Comparison of ENCODE assay signal across 26 cellular contexts in the genomic region with DNA sequence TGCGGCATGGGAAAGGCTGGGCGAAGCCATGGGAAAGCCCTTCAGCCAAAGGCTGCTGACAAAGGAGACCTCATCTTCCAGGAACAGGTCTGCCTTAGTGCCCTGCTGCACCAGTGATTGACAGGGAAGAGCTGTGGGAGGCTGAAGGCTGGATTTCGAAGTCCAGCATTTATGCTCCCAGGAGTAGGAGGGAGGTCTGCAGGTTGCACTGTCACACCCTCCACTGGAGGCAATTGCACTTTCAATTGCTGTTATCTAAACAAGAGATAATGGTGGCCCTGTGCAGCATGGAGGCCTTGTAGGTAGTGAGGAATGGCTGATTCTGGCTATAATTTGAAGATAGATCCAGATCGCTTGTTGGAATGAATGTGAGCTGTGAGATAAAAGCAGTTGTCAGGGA. TPM values are rescaled to one million over a fixed set of nuclear protein-coding genes. Genes with fewer than 3 reads are reported as not detected.
DNase-seq lines count a peak whose midpoint lies in the region; ATAC-seq and TF ChIP-seq lines count a peak whose summit lies in the region.
"Had no signal": no experiment of that assay in that cellular context is flagged by ENCODE, and none has a peak within 500 bp of the region (broad histone marks: within the 10 kb centered on the region; RNA-seq: fewer than 3 reads in every experiment).

No MANE protein-coding gene starts in this region.

- CTCF ChIA-PET in SK-N-SH (lab: Yijun Ruan, JAX), result interaction anchor here (1.1 to 2.2 kb wide), 4 partner anchors 9 to 224 kb away, joined by 3 to 9 read pairs (median 4); no protein-coding TSS in a partner anchor

- peaks cover 0 to 3% of the 10 kb centered on the region in 2 experiments; a peak in 2 of 4 replicates for H3K4me1 ChIP-seq in SK-N-SH (ENCODE audit: control insufficient read depth in 1 of 2, insufficient read depth in 2 of 2, low read depth in 1 of 2, low read length in 1 of 2)
- H3K4me1 ChIP-seq in mucosa of descending colon (ENCODE audit: low read depth), result no peaks in the 10 kb centered on the region
- H3K4me1 ChIP-seq in colonic mucosa, result no peaks in the 10 kb centered on the region

- H2AFZ ChIP-seq in SK-N-SH (ENCODE audit: low read depth), result no peak overlapping the region

- no peaks in the 10 kb centered on the region for H3K4me1 Mint-ChIP-seq in type B pancreatic cell (ENCODE audit: unreplicated experiment)

- peak overlapping the region; percentile 17 for H3K27ac Mint-ChIP-seq in type B pancreatic cell
- H3K27ac Mint-ChIP-seq: CD8-positive, alpha-beta memory T cell had no signal

- H3K79me2 ChIP-seq in SK-N-SH (ENCODE audit: insufficient read depth), result no peaks in the 10 kb centered on the region

- H3K9me3 ChIP-seq in SK-N-SH (no peaks in the 10 kb centered on the region), mucosa of descending colon (no peaks in the 10 kb centered on the region), colonic mucosa (no peaks in the 10 kb centered on the region)

- no peaks in the 10 kb centered on the region for H4K20me1 ChIP-seq in SK-N-SH (ENCODE audit: insufficient read depth)

- H3K27me3 ChIP-seq in SK-N-SH (ENCODE audit: insufficient read depth), result no peaks in the 10 kb centered on the region
- H3K27me3 ChIP-seq in colonic mucosa, result no peaks in the 10 kb centered on the region

- H3K9ac ChIP-seq in SK-N-SH, result no peak overlapping the region
- no peak overlapping the region for H3K9ac ChIP-seq in colonic mucosa (ENCODE audit: low read depth in 2 of 2, low read length in 2 of 2)

- peaks cover 41% of the 10 kb centered on the region for H3K36me3 Mint-ChIP-seq in type B pancreatic cell

- no peak for TF ChIP-seq POLR2A in erythroblast (IDR thresholded peaks at IDR 0.05; ENCODE audit: low read length)

- peaks cover 4% of the 10 kb centered on the region for H3K9me3 Mint-ChIP-seq in type B pancreatic cell
- H3K9me3 Mint-ChIP-seq: CD8-positive, alpha-beta memory T cell had no signal

- DNase-seq in SK-N-SH (no peak), erythroblast (lab: John Stamatoyannopoulos, UW) (peak; percentile 3 to 5), mucosa of descending colon (peak in 2 of 3 donors; percentile 17 to 34), type B pancreatic cell (ENCODE audit: extremely low spot score, unreplicated experiment) (no peak), colonic mucosa (no peak)
- DNase-seq: 8988T; AML-193; CD8-positive, alpha-beta memory T cell; GDM1; GOT3; HCEC 1CT; KBM-7; NCI-H1092; NCI-H1436; NCI-H1930; NCI-H2171; NCI-H446; NCI-H526; PC-3; SHP77 treated with DMSO at 0.1 percent for 48 hours had no signal

- H3K9me2 ChIP-seq in SK-N-SH, result no peaks in the 10 kb centered on the region

- ATAC-seq in SK-N-SH treated with all-trans-retinoic acid at 6 μM for 48 hours (no peak), mucosa of descending colon (peak; percentile 54), GM21447 (IDR thresholded peaks at IDR 0.05; ENCODE audit: unreplicated experiment) (no peak), HG03378 (IDR thresholded peaks at IDR 0.05; ENCODE audit: unreplicated experiment) (no peak)
- ATAC-seq: PC-3 had no signal

- TF ChIP-seq CTCF in SK-N-SH (IDR thresholded peaks at IDR 0.05) (no peak), mucosa of descending colon (IDR thresholded peaks at IDR 0.05) (no peak), type B pancreatic cell (conservative IDR thresholded peaks at IDR 0.05) (no peak), colonic mucosa (IDR thresholded peaks at IDR 0.05) (no peak)

- H3K36me3 ChIP-seq in SK-N-SH (replicated peaks in 1 of 2; ENCODE audit: control insufficient read depth in 1 of 2, insufficient read depth in 2 of 2, low read length in 1 of 2) (peaks cover 16 to 80% of the 10 kb centered on the region in 2 experiments), mucosa of descending colon (ENCODE audit: low read depth) (no peaks in the 10 kb centered on the region), colonic mucosa (peaks cover 9% of the 10 kb centered on the region)

- 91% methylated on average over 4 of the region's 4 CpGs for WGBS in SK-N-SH (ENCODE audit: low lambda C conversion rate)

- H3K27ac ChIP-seq in SK-N-SH (ENCODE audit: low read depth in 2 of 2, low read length in 1 of 2) (no peak overlapping the region), colonic mucosa (no peak overlapping the region)
- H3K27ac ChIP-seq: C4-2B, RWPE1, SK-N-MC had no signal

- peak in 1 of 2 experiments; percentile 43; a peak in 1 of 4 replicates for TF ChIP-seq EP300 in SK-N-SH (IDR thresholded peaks at IDR 0.05; ENCODE audit: borderline replicate concordance in 1 of 2, low read depth in 1 of 2, low read length in 1 of 2)

- H3K4me3 ChIP-seq in SK-N-SH (ENCODE audit: low read depth in 2 of 2, low read length in 1 of 2) (no peak overlapping the region), mucosa of descending colon (no peak overlapping the region), colonic mucosa (no peak overlapping the region)
- H3K4me3 ChIP-seq: SK-N-MC had no signal

- POLR2A ChIA-PET in SK-N-SH (lab: Yijun Ruan, JAX), result no interaction called here

- H3K4me2 ChIP-seq in SK-N-SH, result no peak overlapping the region

- no peak overlapping the region for H3K4me3 Mint-ChIP-seq in type B pancreatic cell
- H3K4me3 Mint-ChIP-seq: CD8-positive, alpha-beta memory T cell had no signal

- no peaks in the 10 kb centered on the region for H3F3A ChIP-seq in SK-N-SH (replicated peaks; ENCODE audit: insufficient read depth)

- intact Hi-C loops in mucosa of descending colon (cut with DNase I, micrococcal nuclease), result no loop called here
- intact Hi-C loops in colonic mucosa (cut with DNase I), result no loop called here

- no peak for TF ChIP-seq RAD21 in SK-N-SH (IDR thresholded peaks at IDR 0.05; ENCODE audit: low read length)

- H3K27me3 Mint-ChIP-seq in type B pancreatic cell, result no peaks in the 10 kb centered on the region
- H3K27me3 Mint-ChIP-seq: CD8-positive, alpha-beta memory T cell had no signal

TF ChIP-seq in SK-N-SH, 30 proteins besides CTCF, POLR2A, EP300 and RAD21 (continues in another document):
- TF ChIP-seq MEF2A (IDR thresholded peaks at IDR 0.05; ENCODE audit: borderline replicate concordance, low read depth) (no peak), SIN3A (IDR thresholded peaks at IDR 0.05; ENCODE audit: borderline replicate concordance, low read depth, low read length) (no peak), FOXJ3 (CRISPR knock-in tag; IDR thresholded peaks at IDR 0.05) (no peak), MAX (IDR thresholded peaks at IDR 0.05; ENCODE audit: low read depth) (no peak), FOXM1 (IDR thresholded peaks at IDR 0.05; ENCODE audit: low read depth) (no peak), NRF1 (IDR thresholded peaks at IDR 0.05; ENCODE audit: low read depth, low read length) (no peak), JUND (IDR thresholded peaks at IDR 0.05) (no peak), EZH2phosphoT487 (IDR thresholded peaks at IDR 0.05; ENCODE audit: borderline replicate concordance, low read depth) (no peak), RCOR1 (IDR thresholded peaks at IDR 0.05; ENCODE audit: low read length) (peak; percentile 35; the same call in 1 of the 2 replicates)
- TF ChIP-seq, protein P1, sequence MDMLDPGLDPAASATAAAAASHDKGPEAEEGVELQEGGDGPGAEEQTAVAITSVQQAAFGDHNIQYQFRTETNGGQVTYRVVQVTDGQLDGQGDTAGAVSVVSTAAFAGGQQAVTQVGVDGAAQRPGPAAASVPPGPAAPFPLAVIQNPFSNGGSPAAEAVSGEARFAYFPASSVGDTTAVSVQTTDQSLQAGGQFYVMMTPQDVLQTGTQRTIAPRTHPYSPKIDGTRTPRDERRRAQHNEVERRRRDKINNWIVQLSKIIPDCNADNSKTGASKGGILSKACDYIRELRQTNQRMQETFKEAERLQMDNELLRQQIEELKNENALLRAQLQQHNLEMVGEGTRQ (IDR thresholded peaks at IDR 0.05; ENCODE audit: borderline replicate concordance, low read depth, low read length), result no peak

TF ChIP-seq in SK-N-SH treated with all-trans-retinoic acid at 6 μM for 48 hours, 23 proteins besides CTCF, POLR2A, EP300 and RAD21:
- TF ChIP-seq PATZ1 (CRISPR knock-in tag; IDR thresholded peaks at IDR 0.05; ENCODE audit: borderline replicate concordance), result no peak
- TF ChIP-seq SNAI2 (CRISPR knock-in tag; IDR thresholded peaks at IDR 0.05), result no peak

RNA-seq across cellular contexts. Expression of gene FAM114A1, which starts 43.7 kb away (rescaled TPM):
- 48.2 and 54.2 TPM in 2 replicates for polyA plus RNA-seq in SK-N-SH (2012; rRNA removed)
- 37.9 and 43.6 TPM in 2 replicates for polyA plus RNA-seq in SK-N-SH (2012; cell fraction: cytosol; rRNA removed)
- polyA plus RNA-seq in SK-N-SH (2012; cell fraction: nucleus; rRNA removed), result 36.8 and 41.4 TPM in 2 replicates
- 10 to 100 TPM; 59.1 to 94.7 (median 62.5) TPM for total RNA-seq in mucosa of descending colon
- total RNA-seq in type B pancreatic cell (ENCODE audit: low replicate concordance), result 33.9 and 54.2 TPM in 2 replicates
- 10 to 100 TPM; 76.3 to 88.3 TPM for total RNA-seq in colonic mucosa
- polyA plus RNA-seq: CD8-positive, alpha-beta memory T cell had no signal

RNA-seq across cellular contexts. Expression of gene TLR6, which starts 54.6 kb away (rescaled TPM):
- polyA plus RNA-seq in SK-N-SH (2012; rRNA removed), result 0.10 and 0.19 TPM in 2 replicates
- polyA plus RNA-seq in SK-N-SH (2012; cell fraction: cytosol; rRNA removed), result 0.13 and 0.14 TPM in 2 replicates
- polyA plus RNA-seq in SK-N-SH (2012; cell fraction: nucleus; rRNA removed), result 0.39 and 0.56 TPM in 2 replicates
- total RNA-seq in mucosa of descending colon (1 to 10 TPM; 1.3 to 3.6 (median 2.3) TPM), type B pancreatic cell (ENCODE audit: low replicate concordance) (0.56 and 0.67 TPM in 2 replicates), colonic mucosa (1 to 10 TPM in 1 of 2 donors, under 1 TPM in 1; 0.44 to 2.2 TPM)

Comparison
In these comparisons a context has a peak if more than half of its experiments do, and no peak if none do; other contexts are left out.
1. DNase-seq: peak in erythroblast (2 of 2) and mucosa of descending colon (2 of 3); none in SK-N-SH (single experiment), type B pancreatic cell (single experiment) and colonic mucosa (single experiment).